In the genomic region with DNA sequence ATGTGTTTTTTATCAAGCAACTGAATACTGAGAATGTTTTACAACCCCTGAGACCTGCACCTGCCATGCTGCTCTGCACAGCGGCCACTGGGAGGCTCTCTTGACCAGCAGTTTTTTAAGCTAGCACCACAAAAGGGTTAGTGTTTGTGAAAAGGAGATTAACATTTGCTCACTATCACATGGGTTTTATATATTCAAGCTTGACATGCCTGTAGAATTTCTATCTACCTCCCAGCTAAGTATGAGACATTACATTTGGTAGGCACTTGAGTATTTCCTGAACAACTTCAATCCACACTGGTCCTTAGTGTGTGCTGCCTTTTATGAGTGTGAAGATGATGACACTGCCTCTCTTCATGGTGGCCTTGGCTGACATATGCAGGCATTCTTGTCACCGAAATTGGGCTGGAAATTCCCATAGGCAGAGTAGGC, we compare ENCODE assay signal across 9 cellular contexts.
DNase-seq lines count a peak whose midpoint lies in the region; ATAC-seq and TF ChIP-seq lines count a peak whose summit lies in the region.
"Had no signal": no experiment of that assay in that cellular context is flagged by ENCODE, and none has a peak within 500 bp of the region (broad histone marks: within the 10 kb centered on the region; RNA-seq: fewer than 3 reads in every experiment).

No MANE protein-coding gene starts in this region.

- H3K79me2 ChIP-seq in DOHH2 (ENCODE audit: control insufficient read depth, low read length), result no peaks in the 10 kb centered on the region
- no peaks in the 10 kb centered on the region for H3K79me2 ChIP-seq in KMS-11 (ENCODE audit: insufficient read depth, low read depth)

- no peaks in the 10 kb centered on the region for H3K9me2 ChIP-seq in DOHH2 (replicated peaks; ENCODE audit: control insufficient read depth, low read length)

- no peak overlapping the region for H3K27ac ChIP-seq in DOHH2 (ENCODE audit: low read depth, low read length)
- H3K27ac ChIP-seq in KMS-11, result no peak overlapping the region
- H3K27ac ChIP-seq in gastrocnemius medialis, result no peak overlapping the region
- H3K27ac ChIP-seq: upper lobe of left lung had no signal

- H3K9me3 Mint-ChIP-seq in activated naive CD8-positive, alpha-beta T cell treated with anti-CD3 and anti-CD28 coated beads, Interleukin-2, amount 50 U/mL, for 24 hours, result peaks cover 2% of the 10 kb centered on the region

- no peaks in the 10 kb centered on the region for H4K20me1 ChIP-seq in DOHH2 (ENCODE audit: control insufficient read depth, insufficient read depth, low read depth, low read length)
- H4K20me1 ChIP-seq in KMS-11 (ENCODE audit: insufficient read depth), result no peaks in the 10 kb centered on the region

- H3K36me3 ChIP-seq in DOHH2 (ENCODE audit: control insufficient read depth, low read length) (no peaks in the 10 kb centered on the region), KMS-11 (ENCODE audit: insufficient read depth) (no peaks in the 10 kb centered on the region), gastrocnemius medialis (no peaks in the 10 kb centered on the region)
- H3K36me3 ChIP-seq: upper lobe of left lung had no signal

- no peak for TF ChIP-seq POLR2A in gastrocnemius medialis (IDR thresholded peaks at IDR 0.05)

- H3K36me3 Mint-ChIP-seq in activated naive CD8-positive, alpha-beta T cell treated with anti-CD3 and anti-CD28 coated beads, Interleukin-2, amount 50 U/mL, for 24 hours (ENCODE audit: low read depth), result no peaks in the 10 kb centered on the region

- H3K27me3 Mint-ChIP-seq in activated naive CD8-positive, alpha-beta T cell treated with anti-CD3 and anti-CD28 coated beads, Interleukin-2, amount 50 U/mL, for 24 hours, result no peaks in the 10 kb centered on the region

- H3K4me1 Mint-ChIP-seq in activated naive CD8-positive, alpha-beta T cell treated with anti-CD3 and anti-CD28 coated beads, Interleukin-2, amount 50 U/mL, for 24 hours, result no peaks in the 10 kb centered on the region

- peak; percentile 76 for TF ChIP-seq CTCF in DOHH2 (IDR thresholded peaks at IDR 0.05; ENCODE audit: low read depth, low read length, poor library complexity, severe bottlenecking)
- peak; percentile 71 for TF ChIP-seq CTCF in KMS-11 (conservative IDR thresholded peaks at IDR 0.05; ENCODE audit: low read depth, low read length)
- TF ChIP-seq CTCF in gastrocnemius medialis (IDR thresholded peaks at IDR 0.05 in 4 of 5, conservative IDR thresholded peaks at IDR 0.05 in 1 of 5), result no peak

- H3K4me3 Mint-ChIP-seq in activated naive CD8-positive, alpha-beta T cell treated with anti-CD3 and anti-CD28 coated beads, Interleukin-2, amount 50 U/mL, for 24 hours, result no peak overlapping the region

- intact Hi-C loops in left colon (cut with DNase I, micrococcal nuclease), result loop anchor here in 1 of 2 donors (10.0 kb wide), 1 partner anchor 351 kb away; no protein-coding TSS in a partner anchor
- intact Hi-C loops in gastrocnemius medialis (cut with DNase I; ENCODE audit: low total_unique reads), result no loop called here

- no peak overlapping the region for H2AFZ ChIP-seq in KMS-11 (ENCODE audit: low read depth)

- H3F3A ChIP-seq in DOHH2 (ENCODE audit: control insufficient read depth, insufficient read depth), result no peaks in the 10 kb centered on the region

- DNase-seq in activated naive CD8-positive, alpha-beta T cell treated with anti-CD3 and anti-CD28 coated beads, Interleukin-2, amount 50 U/mL, for 24 hours, result peak; percentile 12
- DNase-seq in left colon (peak; percentile 33 to 36), gastrocnemius medialis (no peak)
- DNase-seq: upper lobe of left lung had no signal

- no peak for ATAC-seq in activated naive CD8-positive, alpha-beta T cell treated with anti-CD3 and anti-CD28 coated beads, Interleukin-2, amount 50 U/mL, for 24 hours
- ATAC-seq in left colon, result peak; percentile 87
- no peak for ATAC-seq in GM21717 (IDR thresholded peaks at IDR 0.05; ENCODE audit: unreplicated experiment)
- ATAC-seq in gastrocnemius medialis, result no peak
- ATAC-seq in HG03097 (IDR thresholded peaks at IDR 0.05; ENCODE audit: low FRiP score, unreplicated experiment), result no peak
- no peak for ATAC-seq in HG03108 (IDR thresholded peaks at IDR 0.05; ENCODE audit: unreplicated experiment)

- in situ Hi-C loops in gastrocnemius medialis (cut with MboI; ENCODE audit: low sequenced_read_pairs in 4 of 4), result loop anchor here in 1 of 4 donors (25.0 kb wide), 1 partner anchor 738 kb away; no protein-coding TSS in a partner anchor

- no peak overlapping the region for H3K27ac Mint-ChIP-seq in activated naive CD8-positive, alpha-beta T cell treated with anti-CD3 and anti-CD28 coated beads, Interleukin-2, amount 50 U/mL, for 24 hours

- no peaks in the 10 kb centered on the region for H3K9me3 ChIP-seq in DOHH2 (ENCODE audit: control insufficient read depth, insufficient read depth, low read length)
- no peaks in the 10 kb centered on the region for H3K9me3 ChIP-seq in gastrocnemius medialis
- H3K9me3 ChIP-seq: upper lobe of left lung had no signal

- H3K27me3 ChIP-seq in DOHH2 (ENCODE audit: control insufficient read depth, low read length) (no peaks in the 10 kb centered on the region), KMS-11 (ENCODE audit: insufficient read depth, low read depth) (no peaks in the 10 kb centered on the region), gastrocnemius medialis (no peaks in the 10 kb centered on the region)
- H3K27me3 ChIP-seq: upper lobe of left lung had no signal

- H3K4me3 ChIP-seq in DOHH2 (ENCODE audit: low read length) (no peak overlapping the region), KMS-11 (IDR thresholded peaks at IDR 0.05; ENCODE audit: insufficient read depth, low read depth, low read length) (no peak overlapping the region), gastrocnemius medialis (no peak overlapping the region)
- H3K4me3 ChIP-seq: upper lobe of left lung had no signal

- H3K9ac ChIP-seq in KMS-11, result no peak overlapping the region

- H3K4me2 ChIP-seq in DOHH2 (ENCODE audit: low read length) (no peak overlapping the region), KMS-11 (no peak overlapping the region)

- H3K4me1 ChIP-seq in DOHH2 (ENCODE audit: control insufficient read depth, low read length), result no peaks in the 10 kb centered on the region
- no peaks in the 10 kb centered on the region for H3K4me1 ChIP-seq in KMS-11 (ENCODE audit: low read depth, poor library complexity, severe bottlenecking)
- no peaks in the 10 kb centered on the region for H3K4me1 ChIP-seq in gastrocnemius medialis
- H3K4me1 ChIP-seq: upper lobe of left lung had no signal

Comparison
In these comparisons a context has a peak if more than half of its experiments do, and no peak if none do; other contexts are left out.
1. CTCF ChIP-seq: peak in DOHH2 (single experiment) and KMS-11 (single experiment); none in gastrocnemius medialis (0 of 5).
2. DNase-seq: peak in activated naive CD8-positive, alpha-beta T cell treated with anti-CD3 and anti-CD28 coated beads, Interleukin-2, amount 50 U/mL, for 24 hours (single experiment) and left colon (2 of 2); none in gastrocnemius medialis (0 of 2).